In genomic region chr7:48304641-48305040, GRCh38 we compare ENCODE assay signal across 23 cellular contexts.
"Had no signal": no experiment of that assay in that cellular context is flagged by ENCODE, and none has a peak within 500 bp of the region (broad histone marks: within the 10 kb centered on the region; RNA-seq: fewer than 3 reads in every experiment).

No MANE protein-coding gene starts in this region.

- H3K4me3 Mint-ChIP-seq: T-cell had no signal

- H3K27ac Mint-ChIP-seq: T-cell had no signal

- H3K36me3 Mint-ChIP-seq: T-cell had no signal

- H3K9me3 ChIP-seq: SJCRH30 had no signal

- H3K4me3 ChIP-seq: PC-9, SJCRH30, SK-N-MC had no signal

- H3K36me3 ChIP-seq: SJCRH30 had no signal

- H3K4me1 Mint-ChIP-seq: T-cell had no signal

- DNase-seq: Karpas-422, KBM-7, MM.1S, MV-4-11, NCI-H1105, NCI-H1417 treated with DMSO at 0.1 percent for 48 hours, NCI-H1436 treated with DMSO at 0.1 percent for 48 hours, NCI-H1694 treated with DMSO at 0.1 percent for 48 hours, NCI-H187 treated with DMSO at 0.1 percent for 48 hours, NCI-H2029, NCI-H2081, NCI-H2171 treated with DMSO at 0.1 percent for 48 hours, NCI-H226, NCI-H510A, NCI-H526, NCI-H69, NCI-H774, PC-9, SHP77, SIG-M5, SJCRH30, T-cell had no signal

- H3K9me3 Mint-ChIP-seq: T-cell had no signal
